Comparison of ENCODE assay signal across 1 cellular context in the genomic region with DNA sequence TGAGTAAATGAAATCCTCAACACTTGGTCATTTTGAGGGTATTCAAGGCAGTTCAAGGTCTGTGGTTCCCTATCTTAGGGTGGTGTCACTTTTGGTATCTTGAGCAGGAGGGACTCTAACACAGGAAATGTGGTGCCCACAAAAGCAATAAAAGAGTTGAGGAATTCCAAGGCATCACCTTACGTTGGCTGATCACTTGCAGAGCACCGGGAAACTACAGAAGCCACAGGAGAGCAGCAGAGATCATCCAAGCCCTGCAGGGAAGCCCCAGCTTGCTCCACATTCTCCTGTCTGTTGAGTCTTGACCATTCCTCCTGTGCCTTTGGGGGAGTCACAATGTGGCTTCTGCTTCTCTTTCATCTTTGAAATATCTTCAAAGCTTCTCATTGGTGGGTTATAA.
TF ChIP-seq lines count a peak whose summit lies in the region.

No MANE protein-coding gene starts in this region.

TF ChIP-seq in GM23338, 12 proteins besides CTCF, POLR2A, EP300 and RAD21 (continued from another document):
- TF ChIP-seq STAT1 (IDR thresholded peaks at IDR 0.05; ENCODE audit: unreplicated experiment) (no peak), EZH2 (IDR thresholded peaks at IDR 0.05; ENCODE audit: low read depth, unreplicated experiment) (no peak)
